Comparison of ENCODE assay signal across 30 cellular contexts in the genomic region with DNA sequence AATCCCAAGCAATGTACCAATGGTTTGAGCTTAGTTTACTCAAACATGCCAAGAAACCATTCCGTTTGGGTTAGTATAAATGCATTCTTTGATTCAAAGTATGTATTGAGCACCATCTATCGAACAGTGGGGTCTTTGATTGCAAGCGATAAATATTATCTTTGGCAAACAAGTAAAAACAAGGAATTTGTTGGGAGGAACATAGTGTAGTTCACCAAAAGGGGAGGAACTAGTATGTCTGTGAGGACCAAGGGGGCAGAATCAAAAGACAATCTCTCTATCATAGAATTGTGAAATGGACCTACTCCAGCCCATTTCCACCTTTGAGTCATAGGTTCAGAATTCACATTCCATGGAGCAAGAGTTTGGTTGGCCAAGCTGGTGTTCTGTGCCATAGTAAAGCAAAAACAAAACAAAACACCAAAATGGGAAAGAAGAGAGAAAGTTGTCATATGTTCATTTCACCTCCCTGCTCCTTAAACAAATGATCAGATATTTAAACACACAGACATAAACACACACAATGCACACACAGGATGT.
"Had no signal": no experiment of that assay in that cellular context is flagged by ENCODE, and none has a peak within 500 bp of the region (broad histone marks: within the 10 kb centered on the region; RNA-seq: fewer than 3 reads in every experiment).

No MANE protein-coding gene starts in this region.

- H3K4me1 ChIP-seq: SJCRH30 had no signal

- H3K36me3 Mint-ChIP-seq: activated naive CD8-positive, alpha-beta T cell; brain had no signal

- H3K9ac ChIP-seq: SK-N-SH had no signal

- H3K27ac Mint-ChIP-seq: activated CD4-positive, alpha-beta memory T cell treated with anti-CD3 and anti-CD28 coated beads, Interleukin-2, amount 10 ng/mL, durations not matched to agents 7 days and 5 days; activated CD4-positive, alpha-beta T cell treated with anti-CD3 and anti-CD28 coated beads for 36 hours; activated naive CD4-positive, alpha-beta T cell treated with anti-CD3 and anti-CD28 coated beads for 36 hours; activated naive CD8-positive, alpha-beta T cell; activated T-helper 17 cell treated with anti-CD3 and anti-CD28 coated beads, Interleukin-2, amount 50 U/mL, for 72 hours had no signal

- H3K27me3 ChIP-seq: SJCRH30 had no signal

- H3K27ac ChIP-seq: SJCRH30, WERI-Rb-1 had no signal

- H3K4me3 Mint-ChIP-seq: activated CD4-positive, alpha-beta memory T cell treated with anti-CD3 and anti-CD28 coated beads, Interleukin-2, amount 10 ng/mL, durations not matched to agents 7 days and 5 days; activated CD4-positive, alpha-beta T cell treated with anti-CD3 and anti-CD28 coated beads for 36 hours; activated naive CD4-positive, alpha-beta T cell treated with anti-CD3 and anti-CD28 coated beads for 36 hours; activated naive CD8-positive, alpha-beta T cell; activated T-helper 17 cell treated with anti-CD3 and anti-CD28 coated beads, Interleukin-2, amount 50 U/mL, for 72 hours; brain; central memory CD8-positive, alpha-beta T cell had no signal

- ATAC-seq: activated CD4-positive, alpha-beta T cell treated with anti-CD3 and anti-CD28 coated beads for 36 hours; activated T-helper 17 cell treated with anti-CD3 and anti-CD28 coated beads, Interleukin-2, amount 50 U/mL, for 72 hours; Panc1 had no signal

- H3K4me1 Mint-ChIP-seq: activated CD4-positive, alpha-beta memory T cell treated with anti-CD3 and anti-CD28 coated beads, Interleukin-2, amount 10 ng/mL, durations not matched to agents 7 days and 5 days; brain; central memory CD8-positive, alpha-beta T cell had no signal

- H3K4me2 ChIP-seq: SK-N-SH had no signal

- H3K4me3 ChIP-seq: MG63, SJCRH30 had no signal

- H3K36me3 ChIP-seq: MG63, SJCRH30, WERI-Rb-1 had no signal

- H3K9me3 ChIP-seq: MG63, SJCRH30, SK-N-SH had no signal

- DNase-seq: activated CD4-positive, alpha-beta memory T cell treated with anti-CD3 and anti-CD28 coated beads, Interleukin-2, amount 10 ng/mL, durations not matched to agents 7 days and 5 days; activated CD4-positive, alpha-beta T cell treated with anti-CD3 and anti-CD28 coated beads for 36 hours; activated CD4-positive, alpha-beta T cell treated with anti-CD3 and anti-CD28 coated beads, Interleukin-2, amount 50 U/mL, for 1 hour; activated gamma-delta T cell; activated naive CD4-positive, alpha-beta T cell treated with anti-CD3 and anti-CD28 coated beads for 36 hours; activated T-cell treated with anti-CD3 and anti-CD28 coated beads for 4 hours; activated T-cell treated with anti-CD3 and anti-CD28 coated beads, Interleukin-2, amount 50 U/mL, for 48 hours; aorta; MG63; MV-4-11; NCI-H1092 treated with DMSO at 0.1 percent for 48 hours; NCI-H1436; NCI-H1694 treated with DMSO at 0.1 percent for 48 hours; NCI-H2029 treated with DMSO at 0.1 percent for 48 hours; NCI-H345; NCI-H510A treated with DMSO at 0.1 percent for 48 hours; NCI-H69; NK-92 treated with Interleukin-12 subunit alpha and Interleukin-12 subunit beta, amount 100 ng/mL, for 24 hours; OCI-M1; Right ventricle myocardium superior; RPMI8226; SJCRH30; SK-N-SH; T-helper 1 cell; WERI-Rb-1 had no signal

- H3K9me3 Mint-ChIP-seq: central memory CD8-positive, alpha-beta T cell had no signal

- H3K27me3 Mint-ChIP-seq: activated CD4-positive, alpha-beta memory T cell treated with anti-CD3 and anti-CD28 coated beads, Interleukin-2, amount 10 ng/mL, durations not matched to agents 7 days and 5 days; activated CD4-positive, alpha-beta T cell treated with anti-CD3 and anti-CD28 coated beads for 36 hours; activated T-helper 17 cell treated with anti-CD3 and anti-CD28 coated beads, Interleukin-2, amount 50 U/mL, for 72 hours had no signal
